In genomic region chr13:107866666-107867623, GRCh38 we compare ENCODE assay signal across 10 cellular contexts.
DNase-seq lines count a peak whose midpoint lies in the region; ATAC-seq, FAIRE-seq and TF ChIP-seq lines count a peak whose summit lies in the region.
"Had no signal": no experiment of that assay in that cellular context is flagged by ENCODE, and none has a peak within 500 bp of the region (broad histone marks: within the 10 kb centered on the region; RNA-seq: fewer than 3 reads in every experiment).

No MANE protein-coding gene starts in this region.

- TF ChIP-seq EP300 in K562 (IDR thresholded peaks at IDR 0.05; ENCODE audit: low read length), result no peak

- peak; percentile 64 for ATAC-seq in K562
- ATAC-seq in GM21390 (IDR thresholded peaks at IDR 0.05; ENCODE audit: unreplicated experiment), result no peak
- ATAC-seq in HG03565 (IDR thresholded peaks at IDR 0.05; ENCODE audit: unreplicated experiment), result no peak
- ATAC-seq: HCT116 had no signal

- H3K4me1 ChIP-seq in K562 (replicated peaks in 1 of 2; ENCODE audit: control insufficient read depth in 2 of 2, insufficient read depth in 2 of 2, low read length in 2 of 2), result peaks cover 22 to 31% of the 10 kb centered on the region in 2 experiments; a peak in 4 of 5 replicates

- no peaks in the 10 kb centered on the region for H3K36me3 ChIP-seq in K562 (ENCODE audit: control insufficient read depth, insufficient read depth, low read length)
- H3K36me3 ChIP-seq in kidney epithelial cell (ENCODE audit: control insufficient read depth, insufficient read depth, low read length), result no peaks in the 10 kb centered on the region

- peaks cover 18 to 28% of the 10 kb centered on the region in 2 experiments for H3K27me3 ChIP-seq in K562 (ENCODE audit: control insufficient read depth in 2 of 2, insufficient read depth in 2 of 2, low read length in 2 of 2)
- H3K27me3 ChIP-seq in kidney epithelial cell (ENCODE audit: control insufficient read depth, insufficient read depth, low read length), result no peaks in the 10 kb centered on the region

- H3K4me2 ChIP-seq in K562 (ENCODE audit: insufficient read depth, low read length), result peak overlapping the region; percentile 89

- no peak for TF ChIP-seq RAD21 in K562 (CRISPR knock-in tag; conservative IDR thresholded peaks at IDR 0.05 in 1 of 2, IDR thresholded peaks at IDR 0.05 in 1 of 2)

- CTCF ChIA-PET in K562 (lab: Yijun Ruan, JAX; ENCODE audit: low intra/inter-chr PET ratio), result no interaction called here

- in situ Hi-C loops in K562 (cut with MboI), result no loop called here

- H3K27ac ChIP-seq in K562 (ENCODE audit: extremely low read depth, low read depth, low read length) (no peak overlapping the region), temporal lobe (ENCODE audit: low read depth, low read length) (peak overlapping the region; percentile 17)

- no peaks in the 10 kb centered on the region for H3K79me2 ChIP-seq in K562 (ENCODE audit: control insufficient read depth, insufficient read depth, low read length)

- POLR2A ChIA-PET in K562 (lab: Yijun Ruan, JAX), result interaction anchor here (0.6 to 1.9 kb wide), 10 partner anchors 8 to 261 kb away, joined by 3 to 7 read pairs (median 4); no protein-coding TSS in a partner anchor

- H3K4me3 ChIP-seq in K562 (peak overlapping the region; percentile 48), kidney epithelial cell (ENCODE audit: low read depth, low read length) (peak overlapping the region; percentile 84)

- DNase-seq in COR-L47 (lab: John Stamatoyannopoulos, UW) (peak; percentile 81), NCI-H146 treated with DMSO at 0.1 percent for 48 hours (lab: John Stamatoyannopoulos, UW; ENCODE audit: unreplicated experiment) (peak; percentile 4), K562 (ENCODE audit: extremely low read depth in 1 of 4, low spot score in 3 of 4) (peak; percentile 90 to 94 (median 92)), kidney epithelial cell (ENCODE audit: low read depth) (no peak)
- DNase-seq in NK-92 treated with Interleukin-12 subunit alpha and Interleukin-12 subunit beta, amount 100 ng/mL, for 24 hours (lab: John Stamatoyannopoulos, UW), result no peak

- under 1% methylated on average over 80 of the region's 82 CpGs for WGBS in K562 (ENCODE audit: insufficient coverage, low coverage, missing lambda C conversion rate)

- peak overlapping the region in 1 of 2 experiments; percentile 86; a peak in 2 of 4 replicates for H3K9ac ChIP-seq in K562 (ENCODE audit: insufficient read depth in 1 of 2, low read depth in 2 of 2, low read length in 2 of 2)

- intact Hi-C loops in K562 (cut with micrococcal nuclease), result loop anchor here (2.0 to 5.0 kb wide), 3 partner anchors 45 to 128 kb away; no protein-coding TSS in a partner anchor

- TF ChIP-seq POLR2A in K562 (conservative IDR thresholded peaks at IDR 0.05), result no peak

- TF ChIP-seq CTCF in K562 (IDR thresholded peaks at IDR 0.05 in 2 of 3, conservative IDR thresholded peaks at IDR 0.05 in 1 of 3; ENCODE audit: insufficient read depth in 2 of 3, low read depth in 1 of 3, low read length in 3 of 3), result no peak
- no peak for TF ChIP-seq CTCF in kidney epithelial cell (IDR thresholded peaks at IDR 0.05; ENCODE audit: insufficient read depth, low read length, poor library complexity, severe bottlenecking)

- BruUV-seq in K562 (replicated peaks; lab: Mats Ljungman, UMichigan), result no TSS peak

- H2AFZ ChIP-seq in K562 (ENCODE audit: low read depth, low read length), result peak overlapping the region; percentile 63

- FAIRE-seq in K562 (lab: Jason Lieb, UNC), result no peak
- FAIRE-seq: endometrium had no signal

- no peaks in the 10 kb centered on the region for H3K9me3 ChIP-seq in K562 (replicated peaks; ENCODE audit: control insufficient read depth, insufficient read depth, low read depth, low read length)

- peaks cover 39% of the 10 kb centered on the region for H4K20me1 ChIP-seq in K562 (replicated peaks; ENCODE audit: control insufficient read depth, insufficient read depth, low read length)

- no peaks in the 10 kb centered on the region for H3K9me1 ChIP-seq in K562 (ENCODE audit: control insufficient read depth, insufficient read depth, low read length)

TF ChIP-seq in K562, 482 proteins besides CTCF, POLR2A, EP300 and RAD21:
- TF ChIP-seq KAT8 (IDR thresholded peaks at IDR 0.05; ENCODE audit: low read depth) (no peak), NCOR1 (IDR thresholded peaks at IDR 0.05) (no peak), ZNF174 (CRISPR knock-in tag; IDR thresholded peaks at IDR 0.05) (no peak)

Comparison
In these comparisons a context has a peak if more than half of its experiments do, and no peak if none do; other contexts are left out.
1. DNase-seq: peak in COR-L47 (single experiment), NCI-H146 treated with DMSO at 0.1 percent for 48 hours (single experiment) and K562 (4 of 4); none in kidney epithelial cell (single experiment) and NK-92 treated with Interleukin-12 subunit alpha and Interleukin-12 subunit beta, amount 100 ng/mL, for 24 hours (single experiment).